Comparison of ENCODE assay signal across 9 cellular contexts in the genomic region with DNA sequence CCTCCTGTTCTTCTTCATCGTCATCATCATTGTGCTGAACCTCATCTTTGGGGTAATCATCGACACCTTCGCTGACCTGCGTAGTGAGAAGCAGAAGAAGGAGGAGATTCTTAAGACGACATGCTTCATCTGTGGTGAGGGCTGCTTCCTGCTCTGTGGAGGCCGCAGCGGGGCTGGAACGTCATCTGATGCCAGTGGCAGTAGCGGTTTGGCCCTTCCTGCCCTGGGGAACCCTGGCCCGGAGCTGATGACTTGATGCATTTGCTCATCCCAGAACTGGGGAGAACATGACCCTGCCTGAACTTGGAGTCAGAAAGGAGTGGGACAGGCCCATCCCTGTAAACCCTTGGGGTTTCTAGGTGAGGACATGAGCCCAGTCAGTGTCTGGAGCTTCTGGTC. TPM values are rescaled to one million over a fixed set of nuclear protein-coding genes. Genes with fewer than 3 reads are reported as not detected.
DNase-seq lines count a peak whose midpoint lies in the region; ATAC-seq and TF ChIP-seq lines count a peak whose summit lies in the region.
"Had no signal": no experiment of that assay in that cellular context is flagged by ENCODE, and none has a peak within 500 bp of the region (broad histone marks: within the 10 kb centered on the region; RNA-seq: fewer than 3 reads in every experiment).

No MANE protein-coding gene starts in this region.

- H3K27me3 ChIP-seq in BLaER1, result no peaks in the 10 kb centered on the region
- no peaks in the 10 kb centered on the region for H3K27me3 ChIP-seq in PC-3 (ENCODE audit: low read length)
- no peaks in the 10 kb centered on the region for H3K27me3 ChIP-seq in PC-9 (ENCODE audit: insufficient read depth, low read depth)
- H3K27me3 ChIP-seq: SJSA1 had no signal

- H3K27ac Mint-ChIP-seq in activated naive CD4-positive, alpha-beta T cell treated with anti-CD3 and anti-CD28 coated beads for 36 hours, result peak overlapping the region; percentile 86
- peak overlapping the region; percentile 97 to 98 for H3K27ac Mint-ChIP-seq in natural killer cell treated with Interleukin-12 subunit alpha and Interleukin-12 subunit beta and Interleukin-15 and Interleukin-18, amount 100 ng/mL, for 72 hours

- CTCF ChIA-PET in PC-3 (lab: Charles Lee) (no interaction called here), PC-9 (lab: Charles Lee) (no interaction called here)
- CTCF ChIA-PET in activated naive CD4-positive, alpha-beta T cell treated with anti-CD3 and anti-CD28 coated beads for 36 hours (lab: Charles Lee), result interaction anchor here (0.6 to 2.3 kb wide), 3 partner anchors 9 to 105 kb away, joined by 3 to 10 read pairs (median 3); no protein-coding TSS in a partner anchor

- H3K4me3 ChIP-seq in BLaER1 (peak overlapping the region; percentile 57), PC-3 (ENCODE audit: low read length) (no peak overlapping the region), PC-9 (no peak overlapping the region)
- H3K4me3 ChIP-seq: SJSA1 had no signal

- DNase-seq in PC-3 (no peak), retina (no peak), iPS-NIHi7 (ENCODE audit: extremely low spot score) (no peak), PC-9 (no peak), cerebellum (ENCODE audit: low spot score) (no peak)
- peak; percentile 85 for DNase-seq in activated naive CD4-positive, alpha-beta T cell treated with anti-CD3 and anti-CD28 coated beads for 36 hours
- peak; percentile 89 for DNase-seq in natural killer cell treated with Interleukin-12 subunit alpha and Interleukin-12 subunit beta and Interleukin-15 and Interleukin-18, amount 100 ng/mL, for 72 hours (ENCODE audit: low spot score)

- H3K4me2 ChIP-seq in BLaER1 (peak overlapping the region; percentile 89), PC-3 (ENCODE audit: low read length) (no peak overlapping the region), PC-9 (no peak overlapping the region)

- peaks cover 52% of the 10 kb centered on the region for H3K36me3 Mint-ChIP-seq in activated naive CD4-positive, alpha-beta T cell treated with anti-CD3 and anti-CD28 coated beads for 36 hours (ENCODE audit: low read depth)
- H3K36me3 Mint-ChIP-seq in natural killer cell treated with Interleukin-12 subunit alpha and Interleukin-12 subunit beta and Interleukin-15 and Interleukin-18, amount 100 ng/mL, for 72 hours, result peaks cover 6% of the 10 kb centered on the region

- H3K9me2 ChIP-seq in PC-3 (replicated peaks; ENCODE audit: low read length), result no peaks in the 10 kb centered on the region
- no peaks in the 10 kb centered on the region for H3K9me2 ChIP-seq in PC-9 (ENCODE audit: insufficient read depth)

- POLR2A ChIA-PET in PC-3 (lab: Charles Lee; ENCODE audit: unreplicated experiment) (no interaction called here), PC-9 (lab: Charles Lee; ENCODE audit: unreplicated experiment) (no interaction called here)

- H3K27me3 Mint-ChIP-seq in activated naive CD4-positive, alpha-beta T cell treated with anti-CD3 and anti-CD28 coated beads for 36 hours (ENCODE audit: low read depth), result no peaks in the 10 kb centered on the region
- H3K27me3 Mint-ChIP-seq in natural killer cell treated with Interleukin-12 subunit alpha and Interleukin-12 subunit beta and Interleukin-15 and Interleukin-18, amount 100 ng/mL, for 72 hours, result no peaks in the 10 kb centered on the region

- H3K9ac ChIP-seq in BLaER1, result peak overlapping the region; percentile 79
- H3K9ac ChIP-seq in PC-3 (ENCODE audit: low read length), result no peak overlapping the region

- H3K27ac ChIP-seq in BLaER1 (peak overlapping the region; percentile 95), PC-3 (ENCODE audit: low read length) (0 out of 2 replicates have a peak overlapping the region, but pooled peaks have one; percentile 94), PC-9 (no peak overlapping the region)

- H3K36me3 ChIP-seq in BLaER1 (peaks cover 42% of the 10 kb centered on the region), PC-3 (ENCODE audit: low read depth, low read length) (peaks cover 47% of the 10 kb centered on the region), PC-9 (ENCODE audit: low read depth) (peaks cover 31% of the 10 kb centered on the region)

- H3F3A ChIP-seq in PC-3 (ENCODE audit: low read length, unreplicated experiment) (no peaks in the 10 kb centered on the region), PC-9 (ENCODE audit: insufficient read depth, low read depth) (peaks cover 40% of the 10 kb centered on the region)

- H4K20me1 ChIP-seq in BLaER1, result no peaks in the 10 kb centered on the region
- H4K20me1 ChIP-seq in PC-3 (ENCODE audit: low read length), result no peaks in the 10 kb centered on the region
- H4K20me1 ChIP-seq in PC-9 (ENCODE audit: insufficient read depth), result peaks cover 22% of the 10 kb centered on the region

- no peak for ATAC-seq in PC-3
- ATAC-seq in natural killer cell treated with Interleukin-12 subunit alpha and Interleukin-12 subunit beta and Interleukin-15 and Interleukin-18, amount 100 ng/mL, for 72 hours, result peak; percentile 90 to 92

- no peak overlapping the region for H3K4me3 Mint-ChIP-seq in activated naive CD4-positive, alpha-beta T cell treated with anti-CD3 and anti-CD28 coated beads for 36 hours
- H3K4me3 Mint-ChIP-seq in natural killer cell treated with Interleukin-12 subunit alpha and Interleukin-12 subunit beta and Interleukin-15 and Interleukin-18, amount 100 ng/mL, for 72 hours, result peak overlapping the region; percentile 84

- H2AFZ ChIP-seq in PC-3 (ENCODE audit: low read length) (no peak overlapping the region), PC-9 (no peak overlapping the region)

- H3K9me3 Mint-ChIP-seq in activated naive CD4-positive, alpha-beta T cell treated with anti-CD3 and anti-CD28 coated beads for 36 hours, result no peaks in the 10 kb centered on the region
- H3K9me3 Mint-ChIP-seq in natural killer cell treated with Interleukin-12 subunit alpha and Interleukin-12 subunit beta and Interleukin-15 and Interleukin-18, amount 100 ng/mL, for 72 hours, result no peaks in the 10 kb centered on the region

- intact Hi-C loops in PC-3 (cut with micrococcal nuclease) (no loop called here), PC-9 (cut with micrococcal nuclease; ENCODE audit: unreplicated experiment) (no loop called here)
- intact Hi-C loops in activated naive CD4-positive, alpha-beta T cell treated with anti-CD3 and anti-CD28 coated beads for 36 hours (cut with micrococcal nuclease), result loop anchor here (5.0 kb wide), 1 partner anchor 265 kb away; no protein-coding TSS in a partner anchor

- no peaks in the 10 kb centered on the region for H3K9me3 ChIP-seq in BLaER1
- no peaks in the 10 kb centered on the region for H3K9me3 ChIP-seq in PC-3 (ENCODE audit: low read length)
- no peaks in the 10 kb centered on the region for H3K9me3 ChIP-seq in PC-9 (ENCODE audit: insufficient read depth, low read depth)
- H3K9me3 ChIP-seq: SJSA1 had no signal

- H3K4me1 Mint-ChIP-seq in activated naive CD4-positive, alpha-beta T cell treated with anti-CD3 and anti-CD28 coated beads for 36 hours (ENCODE audit: low read depth), result peaks cover 65% of the 10 kb centered on the region
- peaks cover 23 to 34% of the 10 kb centered on the region in 2 donors for H3K4me1 Mint-ChIP-seq in natural killer cell treated with Interleukin-12 subunit alpha and Interleukin-12 subunit beta and Interleukin-15 and Interleukin-18, amount 100 ng/mL, for 72 hours (ENCODE audit: low read depth in 2 of 2)

- no TSS peak for BruUV-seq in PC-3 (replicated peaks; lab: Mats Ljungman, UMichigan)
- BruUV-seq in PC-9 (replicated peaks; lab: Mats Ljungman, UMichigan), result no TSS peak

- TF ChIP-seq CTCF in PC-3 (conservative IDR thresholded peaks at IDR 0.05; ENCODE audit: low read depth, low read length) (no peak), PC-9 (conservative IDR thresholded peaks at IDR 0.05) (no peak)

- H3K79me2 ChIP-seq in PC-3 (ENCODE audit: low read length) (peaks cover 14% of the 10 kb centered on the region; the same call in 1 of the 2 replicates), PC-9 (ENCODE audit: low read depth) (no peaks in the 10 kb centered on the region)

- H3K4me1 ChIP-seq in BLaER1 (peaks cover 87% of the 10 kb centered on the region), PC-3 (ENCODE audit: insufficient read depth, low read length) (peaks cover 56% of the 10 kb centered on the region), PC-9 (replicated peaks; ENCODE audit: insufficient read depth) (peaks cover 23% of the 10 kb centered on the region; the same call in 1 of the 2 replicates)

RNA-seq across cellular contexts. Expression of gene UQCC2, which starts 18.7 kb away (rescaled TPM):
- total RNA-seq in PC-3 (2014; rRNA removed) (70.0 and 107 TPM in 2 replicates), PC-9 (2021) (71.2 and 72.9 TPM in 2 replicates), cerebellum (26.4 TPM)
- total RNA-seq in activated naive CD4-positive, alpha-beta T cell treated with anti-CD3 and anti-CD28 coated beads for 36 hours, result 100 to 1,000 TPM; 199 to 205 TPM
- total RNA-seq in natural killer cell treated with Interleukin-12 subunit alpha and Interleukin-12 subunit beta and Interleukin-15 and Interleukin-18, amount 100 ng/mL, for 72 hours, result 10 to 100 TPM; 44.9 to 53.1 TPM

RNA-seq across cellular contexts. Expression of gene IP6K3, which starts 53.9 kb away (rescaled TPM):
- not detected in 2 replicates for total RNA-seq in PC-3 (2014; rRNA removed)
- not detected for total RNA-seq in activated naive CD4-positive, alpha-beta T cell treated with anti-CD3 and anti-CD28 coated beads for 36 hours
- not detected for total RNA-seq in natural killer cell treated with Interleukin-12 subunit alpha and Interleukin-12 subunit beta and Interleukin-15 and Interleukin-18, amount 100 ng/mL, for 72 hours
- total RNA-seq in PC-9 (2021), result not detected in 2 replicates
- 0.27 TPM for total RNA-seq in cerebellum

Comparison
In these comparisons a context has a peak if more than half of its experiments do, and no peak if none do; other contexts are left out.
1. DNase-seq: peak in activated naive CD4-positive, alpha-beta T cell treated with anti-CD3 and anti-CD28 coated beads for 36 hours (single experiment) and natural killer cell treated with Interleukin-12 subunit alpha and Interleukin-12 subunit beta and Interleukin-15 and Interleukin-18, amount 100 ng/mL, for 72 hours (single experiment); none in PC-3 (single experiment), retina (single experiment), iPS-NIHi7 (single experiment), PC-9 (0 of 2) and cerebellum (single experiment).